ENCODE assay signal across 1 cellular context in genomic region chr9:133657120-133657661, GRCh38.
TF ChIP-seq lines count a peak whose summit lies in the region.

No MANE protein-coding gene starts in this region.

TF ChIP-seq in HEK293, 187 proteins besides CTCF, POLR2A, EP300 and RAD21 (continued from another document):
- TF ChIP-seq ZNF398 (tag by site-specific recombination; IDR thresholded peaks at IDR 0.05) = peak; percentile 82
- no peak for TF ChIP-seq ZNF571 (tag by site-specific recombination; IDR thresholded peaks at IDR 0.05)
- no peak for TF ChIP-seq ZNF530 (tag by site-specific recombination; IDR thresholded peaks at IDR 0.05; ENCODE audit: low read depth)
- TF ChIP-seq, protein P1, sequence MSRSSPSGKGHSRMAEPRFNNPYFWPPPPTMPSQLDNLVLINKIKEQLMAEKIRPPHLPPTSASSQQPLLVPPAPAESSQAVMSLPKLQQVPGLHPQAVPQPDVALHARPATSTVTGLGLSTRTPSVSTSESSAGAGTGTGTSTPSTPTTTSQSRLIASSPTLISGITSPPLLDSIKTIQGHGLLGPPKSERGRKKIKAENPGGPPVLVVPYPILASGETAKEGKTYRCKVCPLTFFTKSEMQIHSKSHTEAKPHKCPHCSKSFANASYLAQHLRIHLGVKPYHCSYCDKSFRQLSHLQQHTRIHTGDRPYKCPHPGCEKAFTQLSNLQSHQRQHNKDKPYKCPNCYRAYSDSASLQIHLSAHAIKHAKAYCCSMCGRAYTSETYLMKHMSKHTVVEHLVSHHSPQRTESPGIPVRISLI (tag by site-specific recombination; IDR thresholded peaks at IDR 0.05) = no peak
- peak; percentile 96 for TF ChIP-seq ZNF169 (tag by site-specific recombination; IDR thresholded peaks at IDR 0.05)
- no peak for TF ChIP-seq ZNF211 (tag by site-specific recombination; IDR thresholded peaks at IDR 0.05; ENCODE audit: low read depth)
- no peak for TF ChIP-seq ZNF514 (tag by site-specific recombination; IDR thresholded peaks at IDR 0.05)
- no peak for TF ChIP-seq ZNF423 (tag by site-specific recombination; IDR thresholded peaks at IDR 0.05)
- no peak for TF ChIP-seq ZNF48 (tag by site-specific recombination; IDR thresholded peaks at IDR 0.05)
- TF ChIP-seq PRDM1 (tag by site-specific recombination; IDR thresholded peaks at IDR 0.05) = peak; percentile 63
- TF ChIP-seq ZNF112 (tag by site-specific recombination; IDR thresholded peaks at IDR 0.05) = no peak
- TF ChIP-seq ZNF596 (tag by site-specific recombination; IDR thresholded peaks at IDR 0.05) = peak; percentile 88
- TF ChIP-seq, protein P2, sequence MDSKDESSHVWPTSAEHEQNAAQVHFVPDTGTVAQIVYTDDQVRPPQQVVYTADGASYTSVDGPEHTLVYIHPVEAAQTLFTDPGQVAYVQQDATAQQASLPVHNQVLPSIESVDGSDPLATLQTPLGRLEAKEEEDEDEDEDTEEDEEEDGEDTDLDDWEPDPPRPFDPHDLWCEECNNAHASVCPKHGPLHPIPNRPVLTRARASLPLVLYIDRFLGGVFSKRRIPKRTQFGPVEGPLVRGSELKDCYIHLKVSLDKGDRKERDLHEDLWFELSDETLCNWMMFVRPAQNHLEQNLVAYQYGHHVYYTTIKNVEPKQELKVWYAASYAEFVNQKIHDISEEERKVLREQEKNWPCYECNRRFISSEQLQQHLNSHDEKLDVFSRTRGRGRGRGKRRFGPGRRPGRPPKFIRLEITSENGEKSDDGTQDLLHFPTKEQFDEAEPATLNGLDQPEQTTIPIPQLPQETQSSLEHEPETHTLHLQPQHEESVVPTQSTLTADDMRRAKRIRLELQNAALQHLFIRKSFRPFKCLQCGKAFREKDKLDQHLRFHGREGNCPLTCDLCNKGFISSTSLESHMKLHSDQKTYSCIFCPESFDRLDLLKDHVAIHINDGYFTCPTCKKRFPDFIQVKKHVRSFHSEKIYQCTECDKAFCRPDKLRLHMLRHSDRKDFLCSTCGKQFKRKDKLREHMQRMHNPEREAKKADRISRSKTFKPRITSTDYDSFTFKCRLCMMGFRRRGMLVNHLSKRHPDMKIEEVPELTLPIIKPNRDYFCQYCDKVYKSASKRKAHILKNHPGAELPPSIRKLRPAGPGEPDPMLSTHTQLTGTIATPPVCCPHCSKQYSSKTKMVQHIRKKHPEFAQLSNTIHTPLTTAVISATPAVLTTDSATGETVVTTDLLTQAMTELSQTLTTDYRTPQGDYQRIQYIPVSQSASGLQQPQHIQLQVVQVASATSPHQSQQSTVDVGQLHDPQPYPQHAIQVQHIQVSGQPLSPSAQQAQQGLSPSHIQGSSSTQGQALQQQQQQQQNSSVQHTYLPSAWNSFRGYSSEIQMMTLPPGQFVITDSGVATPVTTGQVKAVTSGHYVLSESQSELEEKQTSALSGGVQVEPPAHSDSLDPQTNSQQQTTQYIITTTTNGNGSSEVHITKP (tag by site-specific recombination; IDR thresholded peaks at IDR 0.05) = no peak
- no peak for TF ChIP-seq ZNF660 (tag by site-specific recombination; IDR thresholded peaks at IDR 0.05)
TF ChIP-seq in HEK293: peak in this region for 4.
